28 cellular contexts compared by ENCODE assay signal in the genomic region with DNA sequence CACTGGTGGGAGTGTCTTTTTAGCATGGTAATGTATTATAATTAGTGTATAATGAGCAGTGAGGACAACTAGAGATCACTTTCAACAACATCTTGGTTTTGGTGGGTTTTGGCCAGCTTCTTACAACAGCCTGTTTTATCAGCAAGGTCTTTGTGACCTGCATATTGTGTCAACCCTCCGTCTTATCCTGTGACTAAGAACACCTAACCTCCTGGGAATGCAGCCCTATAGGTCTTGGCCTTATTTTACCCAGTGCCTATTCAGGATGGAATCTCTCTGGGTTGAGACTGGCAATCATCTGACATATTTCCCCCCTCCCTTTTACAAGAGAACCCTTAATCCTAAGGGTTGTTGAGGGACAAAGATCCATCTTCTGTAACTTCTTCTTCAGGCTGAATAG. TPM values are rescaled to one million over a fixed set of nuclear protein-coding genes. Genes with fewer than 3 reads are reported as not detected.
"Had no signal": no experiment of that assay in that cellular context is flagged by ENCODE, and none has a peak within 500 bp of the region (broad histone marks: within the 10 kb centered on the region; RNA-seq: fewer than 3 reads in every experiment).

No MANE protein-coding gene starts in this region.

- H2AFZ ChIP-seq: neural progenitor cell had no signal

- H3K27ac Mint-ChIP-seq: activated naive CD8-positive, alpha-beta T cell treated with anti-CD3 and anti-CD28 coated beads for 36 hours; activated T-cell treated with anti-CD3 and anti-CD28 coated beads, Interleukin-2, amount 50 U/mL, for 24 hours; activated T-helper 2 cell treated with anti-CD3 and anti-CD28 coated beads, Interferon-gamma antibody, Interleukin-2, Interleukin-4, amounts not matched to agents 10 μg/mL and 5 μg/mL and 100 μg/mL, durations not matched to agents 14 hours and 24 hours and 36 hours; effector memory CD8-positive, alpha-beta T cell; mesothelial cell of epicardium; naive thymus-derived CD8-positive, alpha-beta T cell; neural progenitor cell; T-helper 2 cell treated with Interferon-gamma antibody and Interleukin-4, amounts not matched to agents 5 μg/mL and 100 μg/mL, for 36 hours; WTC11 had no signal

- FAIRE-seq: endothelial cell of umbilical vein, islet of Langerhans had no signal

- H3K4me1 ChIP-seq: esophagus squamous epithelium, heart left ventricle, lower lobe of right lung, neural progenitor cell, spleen, upper lobe of left lung had no signal

- H3K27ac ChIP-seq: dorsolateral prefrontal cortex, esophagus squamous epithelium, heart left ventricle, lower lobe of right lung, neural progenitor cell, spleen, thoracic aorta, upper lobe of left lung had no signal

- H3K4me3 ChIP-seq: dorsolateral prefrontal cortex, esophagus squamous epithelium, heart left ventricle, lower lobe of right lung, neural progenitor cell, spleen, thoracic aorta, upper lobe of left lung had no signal

- H3K9me3 ChIP-seq: esophagus squamous epithelium, SK-N-SH, upper lobe of left lung had no signal

- H3K9me2 ChIP-seq: SK-N-SH had no signal

- H3K4me1 Mint-ChIP-seq: activated naive CD8-positive, alpha-beta T cell treated with anti-CD3 and anti-CD28 coated beads for 36 hours; mesothelial cell of epicardium; naive thymus-derived CD8-positive, alpha-beta T cell; neural progenitor cell; WTC11 had no signal

- ATAC-seq: effector memory CD8-positive, alpha-beta T cell; heart left ventricle; left colon; lower lobe of right lung; naive thymus-derived CD8-positive, alpha-beta T cell; WTC11 had no signal

- H3K4me3 Mint-ChIP-seq: activated naive CD8-positive, alpha-beta T cell treated with anti-CD3 and anti-CD28 coated beads for 36 hours; activated T-cell treated with anti-CD3 and anti-CD28 coated beads, Interleukin-2, amount 50 U/mL, for 24 hours; effector memory CD8-positive, alpha-beta T cell; mesothelial cell of epicardium; naive thymus-derived CD8-positive, alpha-beta T cell; neural progenitor cell; T-helper 2 cell treated with Interferon-gamma antibody and Interleukin-4, amounts not matched to agents 5 μg/mL and 100 μg/mL, for 36 hours; WTC11 had no signal

- H3K9ac ChIP-seq: neural progenitor cell, SK-N-SH had no signal

- H3K9me3 Mint-ChIP-seq: activated T-cell treated with anti-CD3 and anti-CD28 coated beads, Interleukin-2, amount 50 U/mL, for 24 hours; activated T-helper 2 cell treated with anti-CD3 and anti-CD28 coated beads, Interferon-gamma antibody, Interleukin-2, Interleukin-4, amounts not matched to agents 10 μg/mL and 5 μg/mL and 100 μg/mL, durations not matched to agents 14 hours and 24 hours and 36 hours; T-helper 2 cell treated with Interferon-gamma antibody and Interleukin-4, amounts not matched to agents 5 μg/mL and 100 μg/mL, for 36 hours had no signal

- H3K36me3 ChIP-seq: heart left ventricle, lower lobe of right lung, neural progenitor cell, spleen, upper lobe of left lung had no signal

- H3K27me3 ChIP-seq: dorsolateral prefrontal cortex, esophagus squamous epithelium, heart left ventricle, neural progenitor cell, spleen, upper lobe of left lung had no signal

- H3K4me2 ChIP-seq: neural progenitor cell, SK-N-SH had no signal

- H3K27me3 Mint-ChIP-seq: activated naive CD8-positive, alpha-beta T cell treated with anti-CD3 and anti-CD28 coated beads for 36 hours; activated T-cell treated with anti-CD3 and anti-CD28 coated beads, Interleukin-2, amount 50 U/mL, for 24 hours had no signal

- DNase-seq: activated CD8-positive, alpha-beta memory T cell treated with anti-CD3 and anti-CD28 coated beads for 24 hours; activated CD8-positive, alpha-beta memory T cell treated with anti-CD3 and anti-CD28 coated beads, Interleukin-2, amount 50 U/mL, for 4 hours; activated naive CD4-positive, alpha-beta T cell; activated naive CD8-positive, alpha-beta T cell treated with anti-CD3 and anti-CD28 coated beads for 36 hours; activated T-cell treated with anti-CD3 and anti-CD28 coated beads, Interleukin-2, amount 50 U/mL, for 24 hours; amniotic stem cell; central memory CD4-positive, alpha-beta T cell; dorsolateral prefrontal cortex; effector memory CD8-positive, alpha-beta T cell; esophagus squamous epithelium; heart left ventricle; left colon; lower lobe of right lung; naive thymus-derived CD8-positive, alpha-beta T cell; SK-N-SH; spleen; stimulated activated CD4-positive, alpha-beta T cell treated with anti-CD3 and anti-CD28 coated beads, Interleukin-4, amount 100 ng/mL, for 1 hour; stimulated activated naive CD4-positive, alpha-beta T cell; upper lobe of left lung had no signal

- H3K36me3 Mint-ChIP-seq: mesothelial cell of epicardium, neural progenitor cell had no signal

RNA-seq across cellular contexts. Expression of a gene that starts 21.9 kb away (rescaled TPM):
- total RNA-seq: activated naive CD8-positive, alpha-beta T cell treated with anti-CD3 and anti-CD28 coated beads for 36 hours; activated T-helper 2 cell treated with anti-CD3 and anti-CD28 coated beads, Interferon-gamma antibody, Interleukin-2, Interleukin-4, amounts not matched to agents 10 μg/mL and 5 μg/mL and 100 μg/mL, durations not matched to agents 14 hours and 24 hours and 36 hours; endothelial cell of umbilical vein; heart left ventricle; mesothelial cell of epicardium; naive thymus-derived CD8-positive, alpha-beta T cell had no signal
- polyA plus RNA-seq: endothelial cell of umbilical vein; naive thymus-derived CD8-positive, alpha-beta T cell; SK-N-SH had no signal

RNA-seq across cellular contexts. Expression of a gene that starts 53.1 kb away (rescaled TPM):
- total RNA-seq: activated naive CD8-positive, alpha-beta T cell treated with anti-CD3 and anti-CD28 coated beads for 36 hours; activated T-helper 2 cell treated with anti-CD3 and anti-CD28 coated beads, Interferon-gamma antibody, Interleukin-2, Interleukin-4, amounts not matched to agents 10 μg/mL and 5 μg/mL and 100 μg/mL, durations not matched to agents 14 hours and 24 hours and 36 hours; endothelial cell of umbilical vein; esophagus squamous epithelium; heart left ventricle; mesothelial cell of epicardium; naive thymus-derived CD8-positive, alpha-beta T cell; posterior vena cava; spleen had no signal
- polyA plus RNA-seq: endothelial cell of umbilical vein; heart left ventricle; naive thymus-derived CD8-positive, alpha-beta T cell; SK-N-SH had no signal
